30 cellular contexts compared by ENCODE assay signal in the genomic region with DNA sequence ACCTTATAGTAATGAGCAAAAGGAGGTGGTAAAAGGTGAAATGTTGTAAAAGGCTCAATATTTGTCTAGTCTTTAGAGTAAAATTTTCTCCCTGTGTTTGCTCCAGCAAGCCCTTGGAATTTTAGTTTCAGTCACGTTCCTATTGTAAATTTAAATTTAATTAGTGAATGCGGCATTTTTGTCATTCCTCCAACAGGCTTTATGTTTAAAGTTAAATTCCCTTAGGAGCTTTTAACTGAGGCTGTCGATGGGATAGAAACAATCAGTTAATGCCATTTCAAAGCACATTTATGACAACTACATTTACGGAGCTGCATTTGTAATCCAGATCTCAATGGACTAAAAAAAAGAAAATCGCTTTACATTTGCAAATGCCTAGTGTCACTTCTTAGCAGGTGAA. TPM values are rescaled to one million over a fixed set of nuclear protein-coding genes. Genes with fewer than 3 reads are reported as not detected.
DNase-seq lines count a peak whose midpoint lies in the region; ATAC-seq and TF ChIP-seq lines count a peak whose summit lies in the region.
"Had no signal": no experiment of that assay in that cellular context is flagged by ENCODE, and none has a peak within 500 bp of the region (broad histone marks: within the 10 kb centered on the region; RNA-seq: fewer than 3 reads in every experiment).

No MANE protein-coding gene starts in this region.

- H3K4me3 Mint-ChIP-seq in brain, result peak overlapping the region; percentile 48 to 83 (median 82)
- peak overlapping the region; percentile 42 for H3K4me3 Mint-ChIP-seq in neural crest cell
- H3K4me3 Mint-ChIP-seq in CD14-positive monocyte, result peak overlapping the region in 1 of 2 donors; percentile 89
- H3K4me3 Mint-ChIP-seq: natural killer cell treated with Interleukin-12 subunit alpha and Interleukin-12 subunit beta and Interleukin-15 and Interleukin-18, amount 100 ng/mL, for 72 hours had no signal

- H3K36me3 ChIP-seq in A673 (ENCODE audit: insufficient read depth, low read length, poor library complexity, severe bottlenecking), result no peaks in the 10 kb centered on the region
- no peaks in the 10 kb centered on the region for H3K36me3 ChIP-seq in HAP-1 (replicated peaks)
- no peaks in the 10 kb centered on the region for H3K36me3 ChIP-seq in H7 (replicated peaks; ENCODE audit: control insufficient read depth, insufficient read depth, low read length)
- H3K36me3 ChIP-seq: breast epithelium, colonic mucosa, MG63 had no signal

- in situ Hi-C loops in HAP-1 (cut with MboI; ENCODE audit: low sequenced_read_pairs), result no loop called here

- H3K4me3 ChIP-seq in A673 (ENCODE audit: low read depth, low read length, poor library complexity, severe bottlenecking) (peak overlapping the region; percentile 64), HAP-1 (peak overlapping the region; percentile 45), H7 (ENCODE audit: insufficient read depth, low read depth, low read length) (no peak overlapping the region)

- no peaks in the 10 kb centered on the region for H3K36me3 Mint-ChIP-seq in brain
- H3K36me3 Mint-ChIP-seq in neural crest cell (ENCODE audit: low read depth), result no peaks in the 10 kb centered on the region
- H3K36me3 Mint-ChIP-seq in CD14-positive monocyte, result no peaks in the 10 kb centered on the region
- H3K36me3 Mint-ChIP-seq: natural killer cell treated with Interleukin-12 subunit alpha and Interleukin-12 subunit beta and Interleukin-15 and Interleukin-18, amount 100 ng/mL, for 72 hours had no signal

- POLR2A ChIA-PET in A673 (lab: Charles Lee; ENCODE audit: low non-redundant PET), result no interaction called here

- H3K4me1 Mint-ChIP-seq in brain (peaks cover 18% of the 10 kb centered on the region), neural crest cell (peaks cover 14% of the 10 kb centered on the region), CD14-positive monocyte (peaks cover 8% of the 10 kb centered on the region)

- intact Hi-C loops in A673 (cut with micrococcal nuclease; ENCODE audit: unreplicated experiment) (no loop called here), CD14-positive monocyte (cut with micrococcal nuclease) (no loop called here)

- no peak overlapping the region for H3K27ac Mint-ChIP-seq in brain
- no peak overlapping the region for H3K27ac Mint-ChIP-seq in neural crest cell (ENCODE audit: unreplicated experiment)
- no peak overlapping the region for H3K27ac Mint-ChIP-seq in CD14-positive monocyte
- H3K27ac Mint-ChIP-seq: natural killer cell treated with Interleukin-12 subunit alpha and Interleukin-12 subunit beta and Interleukin-15 and Interleukin-18, amount 100 ng/mL, for 72 hours had no signal

- H3K27me3 Mint-ChIP-seq in brain, result peaks cover 39% of the 10 kb centered on the region
- H3K27me3 Mint-ChIP-seq in neural crest cell (ENCODE audit: low read depth), result peaks cover 47% of the 10 kb centered on the region
- peaks cover 29 to 39% (median 30%) of the 10 kb centered on the region in 3 donors for H3K27me3 Mint-ChIP-seq in CD14-positive monocyte (ENCODE audit: low read depth in 3 of 3)

- BruUV-seq in A673 (replicated peaks; lab: Mats Ljungman, UMichigan), result no TSS peak

- CTCF ChIA-PET in A673 (lab: Charles Lee), result no interaction called here

- H3K9me3 ChIP-seq in A673 (ENCODE audit: low read depth, low read length, poor library complexity, severe bottlenecking), result no peaks in the 10 kb centered on the region
- no peaks in the 10 kb centered on the region for H3K9me3 ChIP-seq in HAP-1
- H3K9me3 ChIP-seq: A549, breast epithelium, colonic mucosa, MG63 had no signal

- H3K4me1 ChIP-seq in A673 (ENCODE audit: insufficient read depth, low read length, poor library complexity, severe bottlenecking) (peaks cover 59% of the 10 kb centered on the region), HAP-1 (peaks cover 31% of the 10 kb centered on the region)
- H3K4me1 ChIP-seq: A549, breast epithelium, colonic mucosa, foreskin keratinocyte had no signal

- ATAC-seq in GM21367 (IDR thresholded peaks at IDR 0.05; ENCODE audit: unreplicated experiment), result no peak
- ATAC-seq: esophagus mucosa had no signal

- no peak for TF ChIP-seq CTCF in A673 (conservative IDR thresholded peaks at IDR 0.05; ENCODE audit: low read depth, low read length)
- no peak for TF ChIP-seq CTCF in brain (conservative IDR thresholded peaks at IDR 0.05)
- no peak for TF ChIP-seq CTCF in neural crest cell (conservative IDR thresholded peaks at IDR 0.05)
- TF ChIP-seq CTCF in CD14-positive monocyte (IDR thresholded peaks at IDR 0.05), result no peak

- DNase-seq in A673 (ENCODE audit: low spot score) (peak; percentile 79), HAP-1 (ENCODE audit: low spot score in 2 of 2) (peak in 1 of 2 experiments; percentile 90), neural crest cell (ENCODE audit: low read depth, low spot score) (no peak), H7 (no peak), activated gamma-delta T cell treated with Interleukin-2 at 50 U/mL for 16 hours (no peak), CD14-positive monocyte (ENCODE audit: low spot score) (no peak)
- DNase-seq: activated CD4-positive, alpha-beta T cell treated with anti-CD3 and anti-CD28 coated beads, Interleukin-2, amount 50 U/mL, for 48 hours; activated effector memory CD4-positive, alpha-beta T cell treated with anti-CD3 and anti-CD28 coated beads, Interleukin-2, amount 50 U/mL, for 16 hours; Calu3; colonic mucosa; effector memory CD4-positive, alpha-beta T cell; NCI-H2029 treated with DMSO at 0.1 percent for 48 hours; T1000 had no signal

- H3K9me3 Mint-ChIP-seq in brain (no peaks in the 10 kb centered on the region), neural crest cell (no peaks in the 10 kb centered on the region), CD14-positive monocyte (peaks cover 0 to 5% (median 0%) of the 10 kb centered on the region in 7 donors)
- H3K9me3 Mint-ChIP-seq: natural killer cell treated with Interleukin-12 subunit alpha and Interleukin-12 subunit beta and Interleukin-15 and Interleukin-18, amount 100 ng/mL, for 72 hours had no signal

- H3K27me3 ChIP-seq in A673 (replicated peaks; ENCODE audit: insufficient read depth, low read depth, low read length, poor library complexity) (no peaks in the 10 kb centered on the region), HAP-1 (ENCODE audit: low read depth) (no peaks in the 10 kb centered on the region), H7 (ENCODE audit: control insufficient read depth, insufficient read depth, low read length) (peaks cover 18% of the 10 kb centered on the region)

- peak overlapping the region; percentile 92 for H3K27ac ChIP-seq in A673 (ENCODE audit: low read depth, low read length, poor library complexity, severe bottlenecking)
- H3K27ac ChIP-seq: A549, breast epithelium, colonic mucosa, foreskin keratinocyte, skin epidermis had no signal

RNA-seq across cellular contexts. Expression of a gene that starts 0.9 kb away (rescaled TPM):
- total RNA-seq in A673 (2021) (13.8 and 17.3 TPM in 2 replicates), neural crest cell (0.12 TPM in 1 of 2 replicates, not detected in the other)
- polyA plus RNA-seq in brain (ENCODE audit: insufficient read depth, low read depth, low replicate concordance) (0.64 TPM), CD14-positive monocyte (not detected)
- not detected in 2 replicates for total RNA-seq in H7 (2014; rRNA removed; shearing (Covaris generic))
- total RNA-seq: breast epithelium; Calu3; colonic mucosa; Daoy; esophagus mucosa; foreskin keratinocyte; HT-29; liver; natural killer cell treated with Interleukin-12 subunit alpha and Interleukin-12 subunit beta and Interleukin-15 and Interleukin-18, amount 100 ng/mL, for 72 hours; OCI-LY7; pulmonary artery endothelial cell; subcutaneous adipose tissue had no signal
- polyA plus RNA-seq: A549, BJ, foreskin keratinocyte, liver, urinary bladder had no signal

Comparison
In these comparisons a context has a peak if more than half of its experiments do, and no peak if none do; other contexts are left out.
1. RNA of a gene that starts 0.9 kb away (total RNA-seq): 13.8 to 17.3 TPM in A673; 0.12 TPM in neural crest cell and not detected in H7; every median in the first group is over 10 times any median in the second.